1 cellular context compared by ENCODE assay signal in the genomic region with DNA sequence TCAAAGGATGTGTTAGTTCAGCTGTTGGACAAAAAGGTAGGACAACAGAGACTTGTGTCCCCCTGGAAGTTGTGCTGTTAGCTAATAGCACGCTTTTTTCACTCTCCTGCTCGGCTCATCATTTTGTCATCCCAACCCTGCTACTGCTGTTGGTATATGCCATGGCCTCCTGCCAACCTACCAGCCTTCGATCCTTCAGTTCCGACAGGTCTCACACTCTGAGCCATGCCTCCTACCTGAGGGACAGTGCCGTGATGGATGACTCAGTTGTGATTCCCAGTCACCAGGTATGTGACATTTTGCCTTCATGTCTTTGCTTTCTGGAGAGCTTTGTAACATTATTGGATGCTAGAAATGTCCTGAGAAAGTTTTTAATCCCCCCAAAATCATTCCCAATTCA.
TF ChIP-seq lines count a peak whose summit lies in the region.

No MANE protein-coding gene starts in this region.

TF ChIP-seq in HCT116, 20 proteins besides CTCF, POLR2A, EP300 and RAD21 (continued from another document):
- TF ChIP-seq REST (IDR thresholded peaks at IDR 0.05; ENCODE audit: low read depth) = no peak
- no peak for TF ChIP-seq EGR1 (IDR thresholded peaks at IDR 0.05; ENCODE audit: low read depth)
- TF ChIP-seq POLR2AphosphoS5 (IDR thresholded peaks at IDR 0.05; ENCODE audit: low read depth, low read length) = no peak
- no peak for TF ChIP-seq SRF (IDR thresholded peaks at IDR 0.05; ENCODE audit: low read depth)
- TF ChIP-seq ELF1 (IDR thresholded peaks at IDR 0.05; ENCODE audit: borderline replicate concordance, low read depth) = no peak
- peak; percentile 48; the same call in 1 of the 2 replicates for TF ChIP-seq FOSL1 (IDR thresholded peaks at IDR 0.05; ENCODE audit: low read depth)
- TF ChIP-seq, protein P1, sequence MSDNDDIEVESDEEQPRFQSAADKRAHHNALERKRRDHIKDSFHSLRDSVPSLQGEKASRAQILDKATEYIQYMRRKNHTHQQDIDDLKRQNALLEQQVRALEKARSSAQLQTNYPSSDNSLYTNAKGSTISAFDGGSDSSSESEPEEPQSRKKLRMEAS (IDR thresholded peaks at IDR 0.05) = peak; percentile 90
- TF ChIP-seq SP1 (IDR thresholded peaks at IDR 0.05; ENCODE audit: low read depth) = peak; percentile 44
- TF ChIP-seq YY1 (IDR thresholded peaks at IDR 0.05; ENCODE audit: extremely low read depth, insufficient replicate concordance, low read depth, low read length) = no peak
- TF ChIP-seq ZBTB33 (IDR thresholded peaks at IDR 0.05; ENCODE audit: extremely low read depth, insufficient replicate concordance, low read length) = no peak
- TF ChIP-seq ZFX (IDR thresholded peaks at IDR 0.05) = no peak
- TF ChIP-seq CEBPB (IDR thresholded peaks at IDR 0.05; ENCODE audit: low read depth) = no peak
